ENCODE assay signal across 19 cellular contexts in genomic region chr16:86991679-86992078, GRCh38.
A peak's percentile ranks its signal among the peaks of the same experiment; 100 is the strongest.
DNase-seq lines count a peak whose midpoint lies in the region; FAIRE-seq and TF ChIP-seq lines count a peak whose summit lies in the region.
"Had no signal": no experiment of that assay in that cellular context is flagged by ENCODE, and none has a peak within 500 bp of the region (broad histone marks: within the 10 kb centered on the region; RNA-seq: fewer than 3 reads in every experiment).

No MANE protein-coding gene starts in this region.

- no peak for TF ChIP-seq POLR2A in sigmoid colon (IDR thresholded peaks at IDR 0.05)

- in situ Hi-C loops in ACHN (cut with HindIII; ENCODE audit: low pct_ligation_motif_present, low pct_unique_long_range_greater_than_20kb, low sequenced_read_pairs): no loop called here

- DNase-seq in H4 (ENCODE audit: low spot score) (peak; percentile 44), RCC 7860 (ENCODE audit: low spot score) (peak; percentile 57), epithelial cell of prostate (ENCODE audit: low read depth, low spot score) (peak; percentile 20), sigmoid colon (peak; percentile 12), ACHN (no peak), activated T-cell treated with anti-CD3 and anti-CD28 coated beads for 4 hours (no peak), NCI-H526 treated with DMSO at 0.1 percent for 48 hours (lab: John Stamatoyannopoulos, UW) (no peak)
- DNase-seq: activated naive CD8-positive, alpha-beta T cell treated with anti-CD3 and anti-CD28 coated beads, Interleukin-2, amount 10 ng/mL, durations not matched to agents 7 days and 5 days; hypothalamus; left cardiac atrium; MM.1S; NCI-H187 treated with DMSO at 0.1 percent for 48 hours; NCI-H510A; spleen had no signal

- no peak for TF ChIP-seq CTCF in sigmoid colon (IDR thresholded peaks at IDR 0.05)

- WGBS in sigmoid colon, 2 donors: 45 to 70% methylated on average over 4 of the region's 4 CpGs

- peak; percentile 44 for FAIRE-seq in RCC 7860 (lab: Jason Lieb, UNC)
- FAIRE-seq: GM12891 had no signal

- H3K27ac ChIP-seq in epithelial cell of prostate: no peak overlapping the region
- H3K27ac ChIP-seq in sigmoid colon: no peak overlapping the region
- H3K27ac ChIP-seq: BLaER1, cardiac muscle cell, SJSA1, suprapubic skin had no signal

- H3K4me1 ChIP-seq in sigmoid colon: peaks cover 0 to 10% (median 3%) of the 10 kb centered on the region in 4 donors
- H3K4me1 ChIP-seq: suprapubic skin had no signal

- intact Hi-C loops in sigmoid colon (cut with DNase I): no loop called here

- H3K36me3 ChIP-seq in sigmoid colon: no peaks in the 10 kb centered on the region
- H3K36me3 ChIP-seq: BLaER1, cardiac muscle cell, SJSA1, spleen, suprapubic skin had no signal

- peaks cover 3 to 77% (median 37%) of the 10 kb centered on the region in 3 donors for H3K27me3 ChIP-seq in sigmoid colon
- H3K27me3 ChIP-seq: BLaER1, cardiac muscle cell, SJSA1 had no signal

- no peaks in the 10 kb centered on the region for H3K9me3 ChIP-seq in sigmoid colon
- H3K9me3 ChIP-seq: BLaER1, SJSA1, spleen, suprapubic skin had no signal

- TF ChIP-seq EP300 in sigmoid colon (IDR thresholded peaks at IDR 0.05): no peak

- no peak overlapping the region for H3K4me3 ChIP-seq in sigmoid colon
- H3K4me3 ChIP-seq: BLaER1, cardiac muscle cell, SJSA1, spleen, suprapubic skin had no signal

Comparison
In these comparisons a context has a peak if more than half of its experiments do, and no peak if none do; other contexts are left out.
1. DNase-seq: peak in H4 (single experiment), RCC 7860 (single experiment), epithelial cell of prostate (single experiment) and sigmoid colon (single experiment); none in ACHN (single experiment), activated T-cell treated with anti-CD3 and anti-CD28 coated beads for 4 hours (single experiment) and NCI-H526 treated with DMSO at 0.1 percent for 48 hours (single experiment).